Comparison of ENCODE assay signal across 8 cellular contexts in the genomic region with DNA sequence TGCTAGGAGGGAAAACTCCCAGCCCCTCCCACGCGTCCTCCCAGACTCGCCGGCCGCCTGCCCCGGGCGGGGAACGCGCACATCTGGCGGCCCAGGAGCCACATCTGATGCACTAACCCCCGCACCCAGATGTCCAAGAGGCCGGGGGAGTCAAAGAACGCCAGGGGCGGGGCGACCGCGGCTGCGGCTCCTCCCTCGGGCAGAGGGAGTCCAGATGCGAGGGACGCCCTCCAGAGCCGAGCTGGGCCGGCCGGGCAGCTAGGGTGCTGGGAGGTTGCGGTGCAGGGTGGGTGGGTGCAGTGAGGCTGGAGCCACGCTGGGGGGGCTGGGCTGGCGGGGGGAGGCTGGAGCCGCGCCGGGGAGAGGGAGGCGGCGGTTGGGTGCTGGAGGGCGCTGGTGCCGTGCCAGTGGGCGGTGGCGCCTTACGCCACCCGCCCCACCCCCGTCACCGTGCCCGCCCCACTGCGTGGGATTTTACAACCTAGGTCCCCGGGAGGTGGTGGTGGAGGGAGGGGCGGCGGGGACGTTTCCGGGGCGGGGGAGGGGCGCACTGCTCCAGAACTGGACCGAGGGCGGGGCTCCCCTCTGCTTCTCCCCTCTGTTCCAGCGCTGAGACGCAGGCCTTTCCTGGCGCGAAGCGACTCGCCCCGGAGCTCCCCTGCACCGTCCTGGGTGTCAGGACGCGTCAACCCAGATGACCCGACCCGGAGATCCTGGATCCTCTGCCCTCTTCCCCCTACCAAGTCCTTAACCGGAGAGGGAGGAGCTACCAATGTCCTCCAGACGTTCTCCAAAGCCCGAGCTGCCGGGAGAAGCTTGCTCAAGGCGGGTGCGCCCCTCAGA.
A peak's percentile ranks its signal among the peaks of the same experiment; 100 is the strongest.
DNase-seq lines count a peak whose midpoint lies in the region; ATAC-seq and TF ChIP-seq lines count a peak whose summit lies in the region.

No MANE protein-coding gene starts in this region.

- TF ChIP-seq POLR2A in heart left ventricle (IDR thresholded peaks at IDR 0.05), result peak in 1 of 2 donors; percentile 62

- 0 to 1% (median 1%) methylated on average over 28 to 69 of the region's 69 CpGs; no CpG with 5 or more reads in 1 of the 4 donors for WGBS in heart left ventricle, 4 donors

- H3K4me1 ChIP-seq in heart left ventricle, result peaks cover 9 to 41% (median 29%) of the 10 kb centered on the region in 12 donors

- peak overlapping the region; percentile 95 for H3K4me3 Mint-ChIP-seq in HFFc6
- peak overlapping the region; percentile 83 for H3K4me3 Mint-ChIP-seq in activated naive CD8-positive, alpha-beta T cell treated with anti-CD3 and anti-CD28 coated beads, Interleukin-2, amount 50 U/mL, for 24 hours
- peak overlapping the region; percentile 95 for H3K4me3 Mint-ChIP-seq in type B pancreatic cell

- peak overlapping the region; percentile 94 for H2AFZ ChIP-seq in SU-DHL-6 (ENCODE audit: low read depth, low read length, severe bottlenecking)

- peak; percentile 85 for DNase-seq in GM10266 (ENCODE audit: extremely low spot score)
- DNase-seq in HFFc6, result peak; percentile 77
- peak; percentile 85 for DNase-seq in MV-4-11 (lab: John Stamatoyannopoulos, UW)
- DNase-seq in activated naive CD8-positive, alpha-beta T cell treated with anti-CD3 and anti-CD28 coated beads, Interleukin-2, amount 50 U/mL, for 24 hours, result peak; percentile 80
- peak; percentile 94 to 96 (median 96) for DNase-seq in heart left ventricle
- peak; percentile 75 for DNase-seq in pons (ENCODE audit: low spot score)
- DNase-seq in type B pancreatic cell (ENCODE audit: extremely low spot score, unreplicated experiment), result peak; percentile 87

- H3K9me2 ChIP-seq in SU-DHL-6 (replicated peaks; ENCODE audit: insufficient read depth, low read length), result no peaks in the 10 kb centered on the region

- peak overlapping the region; percentile 94 for H3K4me2 ChIP-seq in SU-DHL-6 (ENCODE audit: low read depth, low read length, poor library complexity, severe bottlenecking)

- H3K27me3 ChIP-seq in SU-DHL-6 (ENCODE audit: low read length) (no peaks in the 10 kb centered on the region), heart left ventricle (no peaks in the 10 kb centered on the region)

- H3K27ac Mint-ChIP-seq in HFFc6, result peak overlapping the region; percentile 92
- peak overlapping the region; percentile 84 for H3K27ac Mint-ChIP-seq in activated naive CD8-positive, alpha-beta T cell treated with anti-CD3 and anti-CD28 coated beads, Interleukin-2, amount 50 U/mL, for 24 hours
- H3K27ac Mint-ChIP-seq in type B pancreatic cell, result peak overlapping the region; percentile 97

- H3K36me3 Mint-ChIP-seq in HFFc6 (ENCODE audit: low read depth) (peaks cover 4% of the 10 kb centered on the region; the same call in 1 of the 2 replicates), type B pancreatic cell (no peaks in the 10 kb centered on the region)
- H3K36me3 Mint-ChIP-seq in activated naive CD8-positive, alpha-beta T cell treated with anti-CD3 and anti-CD28 coated beads, Interleukin-2, amount 50 U/mL, for 24 hours (ENCODE audit: low read depth), result no peaks in the 10 kb centered on the region

- no peaks in the 10 kb centered on the region for H3K79me2 ChIP-seq in SU-DHL-6 (ENCODE audit: insufficient read depth, low read length)

- H3K27ac ChIP-seq in SU-DHL-6 (ENCODE audit: low read depth, low read length), result peak overlapping the region; percentile 96
- peak overlapping the region; percentile 93 to 99 (median 98) for H3K27ac ChIP-seq in heart left ventricle

- H3K9me3 Mint-ChIP-seq in HFFc6 (no peaks in the 10 kb centered on the region), type B pancreatic cell (no peaks in the 10 kb centered on the region)
- no peaks in the 10 kb centered on the region for H3K9me3 Mint-ChIP-seq in activated naive CD8-positive, alpha-beta T cell treated with anti-CD3 and anti-CD28 coated beads, Interleukin-2, amount 50 U/mL, for 24 hours

- H3K4me3 ChIP-seq in SU-DHL-6 (ENCODE audit: insufficient read depth, low read length, poor library complexity, severe bottlenecking), result peak overlapping the region; percentile 62
- H3K4me3 ChIP-seq in heart left ventricle, result peak overlapping the region; percentile 14 to 71 (median 60)

- peaks cover 37% of the 10 kb centered on the region for H3F3A ChIP-seq in SU-DHL-6 (ENCODE audit: insufficient read depth)

- no peaks in the 10 kb centered on the region for H4K20me1 ChIP-seq in SU-DHL-6 (ENCODE audit: low read depth, low read length)

- H3K27me3 Mint-ChIP-seq in HFFc6 (ENCODE audit: insufficient read depth) (no peaks in the 10 kb centered on the region; the same call in 1 of the 2 replicates), type B pancreatic cell (no peaks in the 10 kb centered on the region)
- peaks cover 2% of the 10 kb centered on the region for H3K27me3 Mint-ChIP-seq in activated naive CD8-positive, alpha-beta T cell treated with anti-CD3 and anti-CD28 coated beads, Interleukin-2, amount 50 U/mL, for 24 hours

- H3K4me1 Mint-ChIP-seq in HFFc6 (ENCODE audit: low read depth) (peaks cover 41% of the 10 kb centered on the region), type B pancreatic cell (ENCODE audit: unreplicated experiment) (peaks cover 29% of the 10 kb centered on the region)
- peaks cover 30% of the 10 kb centered on the region for H3K4me1 Mint-ChIP-seq in activated naive CD8-positive, alpha-beta T cell treated with anti-CD3 and anti-CD28 coated beads, Interleukin-2, amount 50 U/mL, for 24 hours

- ATAC-seq in activated naive CD8-positive, alpha-beta T cell treated with anti-CD3 and anti-CD28 coated beads, Interleukin-2, amount 50 U/mL, for 24 hours, result peak; percentile 66
- ATAC-seq in heart left ventricle, result peak; percentile 62 to 83 (median 77)

- intact Hi-C loops in heart left ventricle (cut with DNase I), result loop anchor here (1.0 to 10.0 kb wide), 15 partner anchors 37 to 466 kb away; a partner anchor contains a TSS

- H3K9ac ChIP-seq in SU-DHL-6 (ENCODE audit: low read length), result peak overlapping the region; percentile 65

- no peaks in the 10 kb centered on the region for H3K36me3 ChIP-seq in SU-DHL-6 (ENCODE audit: low read length)
- no peaks in the 10 kb centered on the region for H3K36me3 ChIP-seq in heart left ventricle

- H3K9me3 ChIP-seq in SU-DHL-6 (ENCODE audit: insufficient read depth, low read length) (no peaks in the 10 kb centered on the region), heart left ventricle (no peaks in the 10 kb centered on the region)

- TF ChIP-seq CTCF in GM10266 (IDR thresholded peaks at IDR 0.05; ENCODE audit: control insufficient read depth, insufficient read depth, low read depth, missing control alignments), result no peak
- TF ChIP-seq CTCF in HFFc6 (IDR thresholded peaks at IDR 0.05), result no peak
- TF ChIP-seq CTCF in SU-DHL-6 (IDR thresholded peaks at IDR 0.05; ENCODE audit: insufficient read depth, low read length, poor library complexity, severe bottlenecking), result no peak
- TF ChIP-seq CTCF in heart left ventricle (IDR thresholded peaks at IDR 0.05), result peak in 2 of 12 donors; percentile 4 to 7
- no peak for TF ChIP-seq CTCF in type B pancreatic cell (conservative IDR thresholded peaks at IDR 0.05)

Comparison
In these comparisons a context has a peak if more than half of its experiments do, and no peak if none do; other contexts are left out.
1. Peak in every context shown above with its lines: DNase-seq, ATAC-seq, H3K4me3 ChIP-seq and H3K27ac ChIP-seq.